7 cellular contexts compared by ENCODE assay signal in the genomic region with DNA sequence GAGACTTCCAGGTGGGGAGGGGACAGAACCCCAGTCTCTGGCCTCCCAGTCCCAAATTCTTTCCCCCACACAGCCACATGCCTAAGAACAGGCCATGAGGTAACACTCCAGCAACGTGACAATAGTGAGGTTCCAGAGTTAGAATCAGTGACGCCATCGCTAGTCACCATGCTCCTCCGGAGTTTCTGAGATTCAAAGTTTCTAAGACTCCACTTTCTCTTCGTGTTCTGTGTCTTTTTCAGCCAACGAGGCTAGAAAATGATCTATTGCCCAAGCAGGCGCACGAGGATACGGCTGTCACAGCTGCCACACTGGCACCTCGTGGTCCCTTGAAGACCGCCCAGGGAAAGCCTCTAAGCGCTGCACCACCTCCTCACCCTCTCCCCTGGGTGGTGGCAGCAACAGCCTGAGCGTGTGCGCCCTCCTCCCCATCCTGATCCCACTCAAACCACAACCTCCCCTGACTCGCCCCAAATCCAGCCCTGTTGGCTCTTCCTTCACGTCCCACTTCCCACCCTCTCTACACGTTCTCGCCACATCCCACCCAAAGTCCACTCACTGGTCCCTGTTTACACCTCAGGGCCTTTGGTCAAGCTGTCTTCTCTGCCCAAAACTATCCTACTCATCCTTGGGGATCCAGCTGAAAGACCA. TPM values are rescaled to one million over a fixed set of nuclear protein-coding genes. Genes with fewer than 3 reads are reported as not detected.
DNase-seq lines count a peak whose midpoint lies in the region; ATAC-seq, FAIRE-seq and TF ChIP-seq lines count a peak whose summit lies in the region.
"Had no signal": no experiment of that assay in that cellular context is flagged by ENCODE, and none has a peak within 500 bp of the region (broad histone marks: within the 10 kb centered on the region; RNA-seq: fewer than 3 reads in every experiment).

No MANE protein-coding gene starts in this region.

- TF ChIP-seq CTCF in OCI-LY3 (IDR thresholded peaks at IDR 0.05; ENCODE audit: low read depth, low read length) (peak; percentile 13; the same call in 1 of the 2 replicates), K562 (IDR thresholded peaks at IDR 0.05 in 2 of 3, conservative IDR thresholded peaks at IDR 0.05 in 1 of 3; ENCODE audit: insufficient read depth in 2 of 3, low read depth in 1 of 3, low read length in 3 of 3) (no peak), nephron (IDR thresholded peaks at IDR 0.05; ENCODE audit: unreplicated experiment in 3 of 3) (no peak)

- peak in 1 of 4 experiments; percentile 54 for DNase-seq in K562 (ENCODE audit: extremely low read depth in 1 of 4, low spot score in 3 of 4)
- DNase-seq in NCI-H446 treated with DMSO at 0.1 percent for 48 hours (lab: John Stamatoyannopoulos, UW), result no peak

- no peaks in the 10 kb centered on the region for H3K9me3 ChIP-seq in OCI-LY3 (ENCODE audit: insufficient read depth, low read length)
- H3K9me3 ChIP-seq in K562 (replicated peaks; ENCODE audit: control insufficient read depth, insufficient read depth, low read depth, low read length), result no peaks in the 10 kb centered on the region

- peak overlapping the region; percentile 59; the same call in 1 of the 2 replicates for H2AFZ ChIP-seq in OCI-LY3 (ENCODE audit: low read depth, low read length)
- H2AFZ ChIP-seq in K562 (ENCODE audit: low read depth, low read length), result peak overlapping the region; percentile 64

- TF ChIP-seq RAD21 in K562 (CRISPR knock-in tag; conservative IDR thresholded peaks at IDR 0.05 in 1 of 2, IDR thresholded peaks at IDR 0.05 in 1 of 2), result no peak

- H4K20me1 ChIP-seq in OCI-LY3 (ENCODE audit: insufficient read depth, low read length), result no peaks in the 10 kb centered on the region
- no peaks in the 10 kb centered on the region for H4K20me1 ChIP-seq in K562 (replicated peaks; ENCODE audit: control insufficient read depth, insufficient read depth, low read length)

- peak overlapping the region; percentile 88 to 92 (median 90) for H3K4me3 Mint-ChIP-seq in nephron

- H3K4me1 ChIP-seq in OCI-LY3 (ENCODE audit: low read length) (peaks cover 16% of the 10 kb centered on the region), K562 (replicated peaks in 1 of 2; ENCODE audit: control insufficient read depth in 2 of 2, insufficient read depth in 2 of 2, low read length in 2 of 2) (peaks cover 25 to 65% of the 10 kb centered on the region in 2 experiments)

- no peaks in the 10 kb centered on the region for H3K27me3 Mint-ChIP-seq in nephron (ENCODE audit: low read depth)

- H3K27ac ChIP-seq in OCI-LY3 (ENCODE audit: low read length) (peak overlapping the region; percentile 78), K562 (ENCODE audit: extremely low read depth, low read depth, low read length) (peak overlapping the region; percentile 76)

- no peaks in the 10 kb centered on the region for H3K9me1 ChIP-seq in K562 (ENCODE audit: control insufficient read depth, insufficient read depth, low read length)

- no peaks in the 10 kb centered on the region for H3K36me3 Mint-ChIP-seq in nephron (ENCODE audit: low read depth)

- H3K4me1 Mint-ChIP-seq in nephron, result peaks cover 14% of the 10 kb centered on the region

- H3K4me3 ChIP-seq in OCI-LY3 (ENCODE audit: low read length), result peak overlapping the region; percentile 94
- peak overlapping the region; percentile 52 for H3K4me3 ChIP-seq in K562

- peak; percentile 15 for ATAC-seq in GM19035 (IDR thresholded peaks at IDR 0.05; ENCODE audit: unreplicated experiment)
- ATAC-seq in K562, result peak; percentile 5
- ATAC-seq in HG03342 (IDR thresholded peaks at IDR 0.05; ENCODE audit: unreplicated experiment), result no peak

- H3K27me3 ChIP-seq in OCI-LY3 (ENCODE audit: low read depth, low read length) (no peaks in the 10 kb centered on the region), K562 (ENCODE audit: control insufficient read depth in 2 of 2, insufficient read depth in 2 of 2, low read length in 2 of 2) (no peaks in the 10 kb centered on the region)

- in situ Hi-C loops in K562 (cut with MboI), result no loop called here

- CTCF ChIA-PET in K562 (lab: Yijun Ruan, JAX; ENCODE audit: low intra/inter-chr PET ratio), result no interaction called here

- H3K9ac ChIP-seq in OCI-LY3 (ENCODE audit: low read length) (peak overlapping the region; percentile 94), K562 (ENCODE audit: insufficient read depth in 1 of 2, low read depth in 2 of 2, low read length in 2 of 2) (peak overlapping the region; percentile 75 to 96)

- BruUV-seq in K562 (replicated peaks; lab: Mats Ljungman, UMichigan), result TSS peak; percentile 74

- H3K36me3 ChIP-seq in OCI-LY3 (replicated peaks; ENCODE audit: low read depth, low read length) (no peaks in the 10 kb centered on the region), K562 (ENCODE audit: control insufficient read depth, insufficient read depth, low read length) (no peaks in the 10 kb centered on the region)

- peaks cover 30% of the 10 kb centered on the region for H3K79me2 ChIP-seq in OCI-LY3 (ENCODE audit: low read length)
- peaks cover 28% of the 10 kb centered on the region; the same call in 2 of the 3 replicates for H3K79me2 ChIP-seq in K562 (ENCODE audit: control insufficient read depth, insufficient read depth, low read length)

- TF ChIP-seq EP300 in K562 (IDR thresholded peaks at IDR 0.05; ENCODE audit: low read length), result no peak

- intact Hi-C loops in K562 (cut with micrococcal nuclease), result no loop called here

- POLR2A ChIA-PET in K562 (lab: Yijun Ruan, JAX), result interaction anchor here (0.6 to 3.6 kb wide), 3 partner anchors 10 to 129 kb away, joined by 3 to 25 read pairs (median 4); a partner anchor contains a TSS

- 30% methylated on average over 18 of the region's 18 CpGs for WGBS in K562 (ENCODE audit: insufficient coverage, low coverage, missing lambda C conversion rate)

- no peak for FAIRE-seq in K562 (lab: Jason Lieb, UNC)

- no peak; the same call in 1 of the 2 replicates for TF ChIP-seq POLR2A in K562 (conservative IDR thresholded peaks at IDR 0.05)

- H3K4me2 ChIP-seq in OCI-LY3 (ENCODE audit: low read length) (peak overlapping the region; percentile 90), K562 (ENCODE audit: insufficient read depth, low read length) (peak overlapping the region; percentile 89)

- H3K9me3 Mint-ChIP-seq in nephron, result no peaks in the 10 kb centered on the region

- peak overlapping the region; percentile 34 to 91 (median 85) for H3K27ac Mint-ChIP-seq in nephron

RNA-seq across cellular contexts. Expression of a gene that starts 1.0 kb away (rescaled TPM):
- 12.2 and 29.2 TPM in 2 replicates for total RNA-seq in K562 (2011; cell fraction: chromatin; rRNA removed; ENCODE audit: low replicate concordance)
- total RNA-seq in K562 (2011; cell fraction: nucleolus; rRNA removed), result 23.2 and 24.1 TPM in 2 replicates
- total RNA-seq in K562 (2011; cell fraction: nucleoplasm; rRNA removed), result 15.3 and 17.0 TPM in 2 replicates
- 35.8 and 45.4 TPM in 2 replicates for total RNA-seq in K562 (2014; rRNA removed)
- 1.5 and 1.7 TPM in 2 replicates for total RNA-seq in K562 (2014; rRNA removed; fragmentation: Illumina TruSeq; extraction: Trizol)
- 21.5 and 25.4 TPM in 2 replicates for total RNA-seq in K562 (2015; rRNA removed; fragmentation: Illumina TruSeq; extraction: Trizol)
- total RNA-seq in K562 (2021), result 32.8 and 36.0 TPM in 2 replicates
- 9.7 and 14.8 TPM in 2 replicates for polyA plus RNA-seq in K562 (2011; rRNA removed)
- polyA plus RNA-seq in K562 (2011; cell fraction: cytosol; rRNA removed), result 25.9 and 79.2 TPM in 2 replicates
- 19.1 and 36.8 TPM in 2 replicates for polyA plus RNA-seq in K562 (2011; cell fraction: nucleus; rRNA removed)
- 21.3 and 72.4 TPM in 2 replicates for polyA plus RNA-seq in K562 (2012)
- polyA plus RNA-seq in K562 (2014; fragmentation: Illumina TruSeq; extraction: Trizol), result 6.6 and 24.6 TPM in 2 replicates
- 1 to 10 TPM in 1 of 2 experiments, under 1 TPM in 1; 0.39 to 1.4 TPM for polyA plus RNA-seq in K562 (2014; fragmentation: Nextera tagmentation; extraction: Ambion mirVana)
- 24.0 and 35.5 TPM in 2 replicates for polyA plus RNA-seq in K562 (2014; rRNA removed)
- 2.3 and 3.0 TPM in 2 replicates for polyA minus RNA-seq in K562 (2011; rRNA and poly(A)+ RNA removed)
- polyA minus RNA-seq in K562 (2011; cell fraction: cytosol; rRNA and poly(A)+ RNA removed), result 14.8 and 15.9 TPM in 2 replicates
- polyA minus RNA-seq in K562 (2011; cell fraction: nucleus; rRNA and poly(A)+ RNA removed), result 3.0 and 4.7 TPM in 2 replicates

RNA-seq across cellular contexts. Expression of a gene that starts 2.8 kb away (rescaled TPM):
- total RNA-seq in K562 (2011; cell fraction: chromatin; rRNA removed; ENCODE audit: low replicate concordance), result 0.65 TPM in 1 of 2 replicates, not detected in the other
- 2.4 and 3.2 TPM in 2 replicates for total RNA-seq in K562 (2011; cell fraction: nucleolus; rRNA removed)
- total RNA-seq in K562 (2011; cell fraction: nucleoplasm; rRNA removed), result 0.81 and 0.99 TPM in 2 replicates
- total RNA-seq in K562 (2014; rRNA removed), result 6.2 and 6.9 TPM in 2 replicates
- 0.26 and 0.29 TPM in 2 replicates for total RNA-seq in K562 (2014; rRNA removed; fragmentation: Illumina TruSeq; extraction: Trizol)
- total RNA-seq in K562 (2015; rRNA removed; fragmentation: Illumina TruSeq; extraction: Trizol), result 0.47 and 0.68 TPM in 2 replicates
- 2.1 and 2.3 TPM in 2 replicates for total RNA-seq in K562 (2021)
- 1.2 and 1.5 TPM in 2 replicates for polyA plus RNA-seq in K562 (2011; rRNA removed)
- 1.9 and 10.6 TPM in 2 replicates for polyA plus RNA-seq in K562 (2011; cell fraction: cytosol; rRNA removed)
- polyA plus RNA-seq in K562 (2011; cell fraction: nucleus; rRNA removed), result 0.65 and 2.8 TPM in 2 replicates
- 0.32 and 2.5 TPM in 2 replicates for polyA plus RNA-seq in K562 (2012)
- polyA plus RNA-seq in K562 (2014; fragmentation: Illumina TruSeq; extraction: Trizol), result 0.95 and 2.1 TPM in 2 replicates
- not detected for polyA plus RNA-seq in K562 (2014; fragmentation: Nextera tagmentation; extraction: Ambion mirVana)
- 4.2 and 5.2 TPM in 2 replicates for polyA plus RNA-seq in K562 (2014; rRNA removed)
- polyA minus RNA-seq in K562 (2011; rRNA and poly(A)+ RNA removed), result 1.6 TPM in 1 of 2 replicates, not detected in the other
- 2.7 TPM in 1 of 2 replicates, not detected in the other for polyA minus RNA-seq in K562 (2011; cell fraction: cytosol; rRNA and poly(A)+ RNA removed)
- 0.40 TPM in 1 of 2 replicates, not detected in the other for polyA minus RNA-seq in K562 (2011; cell fraction: nucleus; rRNA and poly(A)+ RNA removed)
- total RNA-seq: dermis microvascular lymphatic vessel endothelial cell had no signal

RNA-seq across cellular contexts. Expression of a gene that starts 28.1 kb away (rescaled TPM):
- total RNA-seq in K562 (2011; cell fraction: chromatin; rRNA removed; ENCODE audit: low replicate concordance), result not detected in 2 replicates
- not detected in 2 replicates for total RNA-seq in K562 (2011; cell fraction: nucleolus; rRNA removed)
- not detected in 2 replicates for total RNA-seq in K562 (2011; cell fraction: nucleoplasm; rRNA removed)
- total RNA-seq in K562 (2014; rRNA removed) (not detected in 2 replicates), K562 (2014; rRNA removed; fragmentation: Illumina TruSeq; extraction: Trizol) (not detected in 2 replicates), K562 (2015; rRNA removed; fragmentation: Illumina TruSeq; extraction: Trizol) (not detected in 2 replicates), K562 (2021) (not detected in 2 replicates)
- polyA plus RNA-seq in K562 (2011; rRNA removed) (not detected in 2 replicates), K562 (2014; fragmentation: Illumina TruSeq; extraction: Trizol) (not detected in 2 replicates), K562 (2014; fragmentation: Nextera tagmentation; extraction: Ambion mirVana) (not detected), K562 (2014; rRNA removed) (not detected in 2 replicates)
- not detected in 2 replicates for polyA plus RNA-seq in K562 (2011; cell fraction: cytosol; rRNA removed)
- polyA plus RNA-seq in K562 (2011; cell fraction: nucleus; rRNA removed), result not detected in 2 replicates
- not detected in 2 replicates for polyA plus RNA-seq in K562 (2012)
- not detected in 2 replicates for polyA minus RNA-seq in K562 (2011; rRNA and poly(A)+ RNA removed)
- polyA minus RNA-seq in K562 (2011; cell fraction: cytosol; rRNA and poly(A)+ RNA removed), result not detected in 2 replicates
- not detected in 2 replicates for polyA minus RNA-seq in K562 (2011; cell fraction: nucleus; rRNA and poly(A)+ RNA removed)
- total RNA-seq: dermis microvascular lymphatic vessel endothelial cell had no signal

RNA-seq across cellular contexts. Expression of a gene that starts 28.3 kb away (rescaled TPM):
- total RNA-seq in K562 (2011; cell fraction: chromatin; rRNA removed; ENCODE audit: low replicate concordance), result 722 and 1,069 TPM in 2 replicates
- 564 and 610 TPM in 2 replicates for total RNA-seq in K562 (2011; cell fraction: nucleolus; rRNA removed)
- total RNA-seq in K562 (2011; cell fraction: nucleoplasm; rRNA removed), result 598 and 659 TPM in 2 replicates
- total RNA-seq in K562 (2014; rRNA removed) (587 and 588 TPM in 2 replicates), K562 (2014; rRNA removed; fragmentation: Illumina TruSeq; extraction: Trizol) (296 and 325 TPM in 2 replicates), K562 (2015; rRNA removed; fragmentation: Illumina TruSeq; extraction: Trizol) (404 and 420 TPM in 2 replicates), K562 (2021) (437 and 446 TPM in 2 replicates)
- polyA plus RNA-seq in K562 (2011; rRNA removed) (75.9 and 116 TPM in 2 replicates), K562 (2014; fragmentation: Illumina TruSeq; extraction: Trizol) (645 and 729 TPM in 2 replicates), K562 (2014; fragmentation: Nextera tagmentation; extraction: Ambion mirVana) (10 to 100 TPM in 1 of 2 experiments, 1 to 10 TPM in 1; 4.4 to 14.9 TPM), K562 (2014; rRNA removed) (181 and 191 TPM in 2 replicates)
- 46.6 and 61.5 TPM in 2 replicates for polyA plus RNA-seq in K562 (2011; cell fraction: cytosol; rRNA removed)
- 192 and 245 TPM in 2 replicates for polyA plus RNA-seq in K562 (2011; cell fraction: nucleus; rRNA removed)
- polyA plus RNA-seq in K562 (2012), result 600 and 818 TPM in 2 replicates
- 66.8 and 103 TPM in 2 replicates for polyA minus RNA-seq in K562 (2011; rRNA and poly(A)+ RNA removed)
- polyA minus RNA-seq in K562 (2011; cell fraction: cytosol; rRNA and poly(A)+ RNA removed), result 123 and 191 TPM in 2 replicates
- 89.0 and 193 TPM in 2 replicates for polyA minus RNA-seq in K562 (2011; cell fraction: nucleus; rRNA and poly(A)+ RNA removed)

RNA-seq across cellular contexts. Expression of a gene that starts 39.1 kb away (rescaled TPM):
- 54.5 and 180 TPM in 2 replicates for total RNA-seq in K562 (2011; cell fraction: chromatin; rRNA removed; ENCODE audit: low replicate concordance)
- 155 and 173 TPM in 2 replicates for total RNA-seq in K562 (2011; cell fraction: nucleolus; rRNA removed)
- total RNA-seq in K562 (2011; cell fraction: nucleoplasm; rRNA removed), result 62.4 and 82.4 TPM in 2 replicates
- total RNA-seq in K562 (2014; rRNA removed), result 110 and 146 TPM in 2 replicates
- total RNA-seq in K562 (2014; rRNA removed; fragmentation: Illumina TruSeq; extraction: Trizol), result 39.8 and 58.3 TPM in 2 replicates
- total RNA-seq in K562 (2015; rRNA removed; fragmentation: Illumina TruSeq; extraction: Trizol), result 105 and 107 TPM in 2 replicates
- total RNA-seq in K562 (2021), result 321 and 340 TPM in 2 replicates
- polyA plus RNA-seq in K562 (2011; rRNA removed), result 23.4 and 33.4 TPM in 2 replicates
- polyA plus RNA-seq in K562 (2011; cell fraction: cytosol; rRNA removed), result 25.4 and 72.4 TPM in 2 replicates
- 85.3 and 131 TPM in 2 replicates for polyA plus RNA-seq in K562 (2011; cell fraction: nucleus; rRNA removed)
- polyA plus RNA-seq in K562 (2012), result 235 and 249 TPM in 2 replicates
- 129 and 227 TPM in 2 replicates for polyA plus RNA-seq in K562 (2014; fragmentation: Illumina TruSeq; extraction: Trizol)
- 10 to 100 TPM in 1 of 2 experiments, 1 to 10 TPM in 1; 9.6 to 11.2 TPM for polyA plus RNA-seq in K562 (2014; fragmentation: Nextera tagmentation; extraction: Ambion mirVana)
- 97.6 and 114 TPM in 2 replicates for polyA plus RNA-seq in K562 (2014; rRNA removed)
- 8.6 and 11.9 TPM in 2 replicates for polyA minus RNA-seq in K562 (2011; rRNA and poly(A)+ RNA removed)
- polyA minus RNA-seq in K562 (2011; cell fraction: cytosol; rRNA and poly(A)+ RNA removed), result 45.1 and 68.4 TPM in 2 replicates
- 61.9 and 68.2 TPM in 2 replicates for polyA minus RNA-seq in K562 (2011; cell fraction: nucleus; rRNA and poly(A)+ RNA removed)
